1 cellular context compared by ENCODE assay signal in the genomic region with DNA sequence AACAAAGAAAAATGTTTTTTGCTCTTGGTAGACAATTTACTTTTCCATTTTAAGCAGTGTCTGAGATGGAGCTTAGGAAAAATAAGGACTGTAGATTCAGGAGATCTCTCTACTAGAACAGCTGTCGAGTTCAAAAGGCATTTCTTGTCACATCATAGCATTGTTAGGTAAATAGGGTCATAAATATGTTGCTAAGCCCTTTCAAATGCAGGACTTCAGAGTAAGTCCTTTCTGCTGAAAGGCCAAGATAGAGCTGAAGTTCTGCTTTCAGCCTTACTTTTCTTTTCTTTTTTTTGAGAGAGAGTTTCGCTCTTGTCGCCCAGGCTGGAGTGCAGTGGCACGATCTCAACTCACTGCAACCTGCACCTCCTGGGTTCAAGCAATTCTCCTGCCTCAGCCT.
TF ChIP-seq lines count a peak whose summit lies in the region.

No MANE protein-coding gene starts in this region.

TF ChIP-seq in H1, 55 proteins besides CTCF, POLR2A, EP300 and RAD21:
- TF ChIP-seq SIRT6 (IDR thresholded peaks at IDR 0.05; ENCODE audit: low read length), result no peak
- no peak for TF ChIP-seq HDAC2 (IDR thresholded peaks at IDR 0.05; ENCODE audit: borderline replicate concordance in 1 of 2, low read depth in 2 of 2, low read length in 2 of 2)
- TF ChIP-seq, protein P1, sequence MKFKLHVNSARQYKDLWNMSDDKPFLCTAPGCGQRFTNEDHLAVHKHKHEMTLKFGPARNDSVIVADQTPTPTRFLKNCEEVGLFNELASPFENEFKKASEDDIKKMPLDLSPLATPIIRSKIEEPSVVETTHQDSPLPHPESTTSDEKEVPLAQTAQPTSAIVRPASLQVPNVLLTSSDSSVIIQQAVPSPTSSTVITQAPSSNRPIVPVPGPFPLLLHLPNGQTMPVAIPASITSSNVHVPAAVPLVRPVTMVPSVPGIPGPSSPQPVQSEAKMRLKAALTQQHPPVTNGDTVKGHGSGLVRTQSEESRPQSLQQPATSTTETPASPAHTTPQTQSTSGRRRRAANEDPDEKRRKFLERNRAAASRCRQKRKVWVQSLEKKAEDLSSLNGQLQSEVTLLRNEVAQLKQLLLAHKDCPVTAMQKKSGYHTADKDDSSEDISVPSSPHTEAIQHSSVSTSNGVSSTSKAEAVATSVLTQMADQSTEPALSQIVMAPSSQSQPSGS (IDR thresholded peaks at IDR 0.05; ENCODE audit: low read length), result no peak
- no peak for TF ChIP-seq NANOG (IDR thresholded peaks at IDR 0.05; ENCODE audit: insufficient read depth, low read depth, low read length, poor library complexity, severe bottlenecking)
- no peak for TF ChIP-seq KDM4A (IDR thresholded peaks at IDR 0.05; ENCODE audit: low read depth, low read length, severe bottlenecking)
- no peak for TF ChIP-seq SUZ12 (IDR thresholded peaks at IDR 0.05; ENCODE audit: low read length)
- no peak for TF ChIP-seq SP4 (IDR thresholded peaks at IDR 0.05; ENCODE audit: low read length)
